Comparison of ENCODE assay signal across 8 cellular contexts in genomic region chr10:69179089-69179742, GRCh38.
DNase-seq lines count a peak whose midpoint lies in the region; ATAC-seq lines count a peak whose summit lies in the region.

No MANE protein-coding gene starts in this region.

- peaks cover 4% of the 10 kb centered on the region for H3K36me3 Mint-ChIP-seq in activated naive CD8-positive, alpha-beta T cell

- H3K27me3 ChIP-seq in iPS-15b (ENCODE audit: control insufficient read depth, insufficient read depth, low read length), result no peaks in the 10 kb centered on the region

- H3K4me1 ChIP-seq in iPS-15b (ENCODE audit: control insufficient read depth, insufficient read depth, low read length), result no peaks in the 10 kb centered on the region

- DNase-seq in DMS79 (lab: John Stamatoyannopoulos, UW) (peak; percentile 2), DMS79 treated with DMSO at 0.1 percent for 48 hours (lab: John Stamatoyannopoulos, UW) (no peak), RKO (ENCODE audit: low spot score) (peak; percentile 88)
- peak; percentile 10 to 30 for DNase-seq in stimulated activated CD4-positive, alpha-beta T cell treated with anti-CD3 and anti-CD28 coated beads, Interleukin-2, amount 100 ng/mL, for 24 hours

- peak overlapping the region; percentile 98 for H3K4me3 Mint-ChIP-seq in activated naive CD8-positive, alpha-beta T cell

- no peaks in the 10 kb centered on the region for H3K9me3 Mint-ChIP-seq in activated naive CD8-positive, alpha-beta T cell (ENCODE audit: low read depth)

- H3K9ac ChIP-seq in iPS-15b (ENCODE audit: low read depth, low read length), result peak overlapping the region; percentile 95

- H3K9me3 ChIP-seq in iPS-15b (ENCODE audit: control insufficient read depth, insufficient read depth, low read length), result no peaks in the 10 kb centered on the region

- peaks cover 31% of the 10 kb centered on the region for H3K4me1 Mint-ChIP-seq in activated naive CD8-positive, alpha-beta T cell (ENCODE audit: low read depth)

- H3K4me3 ChIP-seq in iPS-15b (ENCODE audit: low read depth, low read length), result peak overlapping the region; percentile 100

- ATAC-seq in HG02840 (IDR thresholded peaks at IDR 0.05; ENCODE audit: low FRiP score, unreplicated experiment), result peak; percentile 30
- no peak for ATAC-seq in HG02571 (IDR thresholded peaks at IDR 0.05; ENCODE audit: unreplicated experiment)

- H3K27me3 Mint-ChIP-seq in activated naive CD8-positive, alpha-beta T cell, result no peaks in the 10 kb centered on the region

- no peaks in the 10 kb centered on the region for H3K36me3 ChIP-seq in iPS-15b (ENCODE audit: control insufficient read depth, insufficient read depth, low read length)

- H3K27ac Mint-ChIP-seq in activated naive CD8-positive, alpha-beta T cell, result peak overlapping the region; percentile 100
